ENCODE assay signal across 10 cellular contexts in the genomic region with DNA sequence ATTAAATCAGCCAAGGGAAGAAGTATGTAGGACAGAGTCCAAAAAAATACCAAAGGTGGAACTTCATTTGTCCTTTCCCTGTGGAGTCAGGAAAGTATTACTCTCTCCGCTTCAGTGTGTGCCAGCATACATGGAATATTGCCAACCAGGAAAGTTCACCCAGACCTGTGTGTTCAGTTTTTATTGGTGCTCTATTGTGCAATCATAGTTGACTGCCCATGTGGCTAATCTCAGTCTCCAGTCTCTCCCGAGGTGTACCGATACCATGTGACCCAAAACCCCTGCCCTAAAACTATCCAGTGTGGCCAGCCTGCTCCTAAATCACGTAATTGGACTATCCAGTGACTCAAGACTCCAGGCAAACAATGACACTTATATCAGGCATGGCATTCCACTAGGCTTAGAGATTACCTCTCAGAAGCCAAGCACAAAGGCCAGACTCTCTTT. TPM values are rescaled to one million over a fixed set of nuclear protein-coding genes. Genes with fewer than 3 reads are reported as not detected.
DNase-seq lines count a peak whose midpoint lies in the region; ATAC-seq, FAIRE-seq and TF ChIP-seq lines count a peak whose summit lies in the region.
"Had no signal": no experiment of that assay in that cellular context is flagged by ENCODE, and none has a peak within 500 bp of the region (broad histone marks: within the 10 kb centered on the region; RNA-seq: fewer than 3 reads in every experiment).

No MANE protein-coding gene starts in this region.

- 36 to 52% methylated on average over 4 of the region's 4 CpGs for WGBS in esophagus, 2 donors

- peaks cover 2% of the 10 kb centered on the region for H3K9me3 Mint-ChIP-seq in nephron

- no peak overlapping the region for H3K4me3 ChIP-seq in AG10803 (ENCODE audit: low read length)
- no peak overlapping the region for H3K4me3 ChIP-seq in esophagus (ENCODE audit: low read depth in 1 of 2, low read length in 2 of 2)

- TF ChIP-seq CTCF in AG10803 (conservative IDR thresholded peaks at IDR 0.05; ENCODE audit: low read length) (no peak), nephron (IDR thresholded peaks at IDR 0.05; ENCODE audit: unreplicated experiment in 3 of 3) (no peak)

- H3K27ac Mint-ChIP-seq in nephron, result peak overlapping the region in 2 of 3 experiments; percentile 62 to 81

- H3K27me3 Mint-ChIP-seq in nephron (ENCODE audit: low read depth), result no peaks in the 10 kb centered on the region

- no peaks in the 10 kb centered on the region for H3K4me1 Mint-ChIP-seq in nephron
- H3K4me1 Mint-ChIP-seq: immature natural killer cell had no signal

- H3K36me3 Mint-ChIP-seq in nephron (ENCODE audit: low read depth), result peaks cover 69% of the 10 kb centered on the region

- peak overlapping the region; percentile 48 to 78 for H3K27ac ChIP-seq in esophagus (ENCODE audit: low read depth in 2 of 2, low read length in 1 of 2)

- TF ChIP-seq POLR2A in GM12892 (IDR thresholded peaks at IDR 0.05; ENCODE audit: low read depth, low read length), result no peak

- FAIRE-seq in GM12892 (lab: Jason Lieb, UNC), result no peak

- H3K36me3 ChIP-seq in esophagus (ENCODE audit: control insufficient read depth in 2 of 2, insufficient read depth in 2 of 2, low read length in 1 of 2), result peaks cover 3 to 10% of the 10 kb centered on the region in 2 donors

- no peak for ATAC-seq in HG02763 (IDR thresholded peaks at IDR 0.05; ENCODE audit: unreplicated experiment)

- H3K4me3 Mint-ChIP-seq in nephron, result no peak overlapping the region
- H3K4me3 Mint-ChIP-seq: immature natural killer cell had no signal

- peak; percentile 90 for DNase-seq in AG10803 (ENCODE audit: low read depth)
- DNase-seq in OCI-M1 (lab: John Stamatoyannopoulos, UW), result peak; percentile 46
- no peak for DNase-seq in GDM1 (lab: John Stamatoyannopoulos, UW)
- no peak for DNase-seq in NCI-H345 (lab: John Stamatoyannopoulos, UW)
- DNase-seq in GM12892 (ENCODE audit: insufficient read length), result no peak
- DNase-seq: immature natural killer cell, NCI-H524 treated with DMSO at 0.1 percent for 48 hours had no signal

- no peaks in the 10 kb centered on the region for H3K27me3 ChIP-seq in esophagus (ENCODE audit: control insufficient read depth in 1 of 2, insufficient read depth in 2 of 2, low read length in 2 of 2)

- no peaks in the 10 kb centered on the region for H3K9me3 ChIP-seq in esophagus (ENCODE audit: control insufficient read depth in 2 of 2, insufficient read depth in 1 of 2, low read depth in 1 of 2, low read length in 1 of 2)

- peaks cover 0 to 3% of the 10 kb centered on the region in 2 donors for H3K4me1 ChIP-seq in esophagus (ENCODE audit: control insufficient read depth in 2 of 2, insufficient read depth in 2 of 2, low read length in 1 of 2)

RNA-seq across cellular contexts. Expression of a gene that starts 38.8 kb away (rescaled TPM):
- polyA plus RNA-seq in esophagus, result 10 to 100 TPM; 13.0 to 17.2 TPM
- polyA plus RNA-seq in GM12892 (2012; ENCODE audit: missing spikeins), result 26.2 TPM

Comparison
In these comparisons a context has a peak if more than half of its experiments do, and no peak if none do; other contexts are left out.
1. DNase-seq: peak in AG10803 (single experiment) and OCI-M1 (single experiment); none in GDM1 (single experiment), NCI-H345 (single experiment) and GM12892 (single experiment).